18 cellular contexts compared by ENCODE assay signal in the genomic region with DNA sequence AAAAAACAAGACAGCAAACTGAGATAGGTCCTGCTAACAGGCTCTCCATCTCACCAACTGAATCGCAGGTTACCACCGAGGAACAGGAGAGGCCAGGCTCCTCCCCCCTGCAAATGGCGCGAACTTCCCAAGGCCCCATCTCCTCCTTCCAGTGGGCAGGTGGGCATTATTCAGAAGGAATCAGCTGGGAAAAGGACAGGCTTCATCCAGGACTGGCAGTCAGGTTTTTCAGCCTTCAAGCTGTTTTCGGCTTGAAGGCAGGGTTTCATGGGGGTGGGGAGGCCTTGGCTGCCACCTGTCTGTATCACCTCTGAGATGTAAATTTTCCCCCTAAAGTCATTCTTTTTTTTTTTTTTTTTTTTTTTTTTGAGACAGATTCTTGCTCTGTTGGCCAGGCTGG.
DNase-seq lines count a peak whose midpoint lies in the region; ATAC-seq and TF ChIP-seq lines count a peak whose summit lies in the region.
"Had no signal": no experiment of that assay in that cellular context is flagged by ENCODE, and none has a peak within 500 bp of the region (broad histone marks: within the 10 kb centered on the region; RNA-seq: fewer than 3 reads in every experiment).

No MANE protein-coding gene starts in this region.

- no peaks in the 10 kb centered on the region for H3K79me2 ChIP-seq in H9 (ENCODE audit: insufficient read depth, low read length)

- H3K4me3 ChIP-seq in iPS-20b (ENCODE audit: low read length), result no peak overlapping the region
- H3K4me3 ChIP-seq: BLaER1 had no signal

- peaks cover 44 to 49% of the 10 kb centered on the region in 2 experiments for H3K4me1 Mint-ChIP-seq in H9
- H3K4me1 Mint-ChIP-seq in dendritic cell treated with granulocyte-macrophage colony-stimulating factor and Interleukin-4, amounts not matched to agents 40 ng/mL and 50 ng/mL, for 4 days (ENCODE audit: low read depth), result peaks cover 53% of the 10 kb centered on the region
- H3K4me1 Mint-ChIP-seq: CD4-positive, alpha-beta memory T cell; IgD-negative memory B cell had no signal

- intact Hi-C loops in dendritic cell treated with granulocyte-macrophage colony-stimulating factor and Interleukin-4, amounts not matched to agents 40 ng/mL and 50 ng/mL, for 4 days (cut with micrococcal nuclease), result no loop called here
- intact Hi-C loops in cardiac septum (cut with DNase I), result no loop called here

- no peaks in the 10 kb centered on the region for H4K20me1 ChIP-seq in H9 (ENCODE audit: control insufficient read depth, insufficient read depth, insufficient read length)
- H4K20me1 ChIP-seq: BLaER1 had no signal

- H3T11ph ChIP-seq in H9 (ENCODE audit: low read length), result no peak overlapping the region

- H3K56ac ChIP-seq in H9 (ENCODE audit: insufficient read length, low read depth, low read length), result no peak overlapping the region

- peak overlapping the region in 2 of 3 experiments; percentile 79 to 95; a peak in 5 of 7 replicates for H3K27ac Mint-ChIP-seq in H9
- peak overlapping the region; percentile 51 for H3K27ac Mint-ChIP-seq in dendritic cell treated with granulocyte-macrophage colony-stimulating factor and Interleukin-4, amounts not matched to agents 40 ng/mL and 50 ng/mL, for 4 days
- H3K27ac Mint-ChIP-seq: CD14-positive monocyte; CD4-positive, alpha-beta memory T cell; HFFc6; IgD-negative memory B cell had no signal

- H3K9me3 ChIP-seq in H9 (ENCODE audit: control insufficient read depth, low read depth, low read length) (no peaks in the 10 kb centered on the region), iPS-20b (ENCODE audit: insufficient read depth, low read depth, low read length) (no peaks in the 10 kb centered on the region)
- H3K9me3 ChIP-seq: BLaER1 had no signal

- H3K9ac ChIP-seq in H9 (ENCODE audit: extremely low read depth, insufficient read length, low read length), result no peak overlapping the region
- H3K9ac ChIP-seq in iPS-20b (ENCODE audit: low read depth, low read length), result peak overlapping the region; percentile 35; the same call in 1 of the 2 replicates
- H3K9ac ChIP-seq: BLaER1 had no signal

- H3K9me3 Mint-ChIP-seq in H9, result peaks cover 0 to 3% of the 10 kb centered on the region in 2 experiments; a peak in 1 of 5 replicates
- H3K9me3 Mint-ChIP-seq in dendritic cell treated with granulocyte-macrophage colony-stimulating factor and Interleukin-4, amounts not matched to agents 40 ng/mL and 50 ng/mL, for 4 days, result no peaks in the 10 kb centered on the region
- H3K9me3 Mint-ChIP-seq: IgD-negative memory B cell had no signal

- no peak overlapping the region for H3K4ac ChIP-seq in H9 (ENCODE audit: low read depth, low read length)

- H3K23ac ChIP-seq in H9 (ENCODE audit: insufficient read length, low read depth, low read length), result no peak overlapping the region

- no peak overlapping the region for H2BK5ac ChIP-seq in H9 (ENCODE audit: insufficient read length, low read length)

- TF ChIP-seq CTCF in H9 (conservative IDR thresholded peaks at IDR 0.05) (no peak), GM13976 (IDR thresholded peaks at IDR 0.05; ENCODE audit: borderline replicate concordance, control extremely low read depth, extremely low read depth, insufficient read depth, missing control alignments) (no peak)

- DNase-seq in ELF-1 (ENCODE audit: low read depth, low spot score) (peak; percentile 41), H9 (peak; percentile 65), cardiac septum (ENCODE audit: low spot score) (no peak), mucosa of gallbladder (ENCODE audit: low spot score) (no peak), GM13976 (ENCODE audit: low spot score) (no peak)
- DNase-seq: 8988T; CD4-positive, alpha-beta memory T cell; DMS79 treated with DMSO at 0.1 percent for 48 hours; HFFc6; KBM-7 had no signal

- H2BK120ac ChIP-seq in H9 (ENCODE audit: low read depth, low read length, poor library complexity, severe bottlenecking), result no peak overlapping the region

- H3K4me1 ChIP-seq in H9 (ENCODE audit: insufficient read depth, low read length), result peaks cover 14% of the 10 kb centered on the region; the same call in 1 of the 2 replicates
- peaks cover 20% of the 10 kb centered on the region; the same call in 1 of the 2 replicates for H3K4me1 ChIP-seq in iPS-20b (ENCODE audit: insufficient read depth, low read length)

- no peak overlapping the region for H4K5ac ChIP-seq in H9 (ENCODE audit: insufficient read length, low read depth, low read length)

- H3K27me3 Mint-ChIP-seq in H9 (ENCODE audit: low read depth), result no peaks in the 10 kb centered on the region
- peaks cover 9% of the 10 kb centered on the region for H3K27me3 Mint-ChIP-seq in dendritic cell treated with granulocyte-macrophage colony-stimulating factor and Interleukin-4, amounts not matched to agents 40 ng/mL and 50 ng/mL, for 4 days

- H3K36me3 Mint-ChIP-seq in H9 (ENCODE audit: insufficient read depth in 1 of 3, low read depth in 3 of 3), result no peaks in the 10 kb centered on the region
- peaks cover 6% of the 10 kb centered on the region for H3K36me3 Mint-ChIP-seq in dendritic cell treated with granulocyte-macrophage colony-stimulating factor and Interleukin-4, amounts not matched to agents 40 ng/mL and 50 ng/mL, for 4 days (ENCODE audit: low read depth)
- H3K36me3 Mint-ChIP-seq: CD14-positive monocyte; CD4-positive, alpha-beta memory T cell; IgD-negative memory B cell had no signal

- H2AK5ac ChIP-seq in H9 (ENCODE audit: insufficient read length, low read length), result no peak overlapping the region

- H3K18ac ChIP-seq in H9 (ENCODE audit: insufficient read length, low read depth, low read length), result no peak overlapping the region

- no peak overlapping the region for H4K8ac ChIP-seq in H9 (replicated peaks; ENCODE audit: insufficient read length, low read depth, low read length)

- no peak overlapping the region for H2BK20ac ChIP-seq in H9 (ENCODE audit: low read depth, low read length, poor library complexity, severe bottlenecking)

- H2BK12ac ChIP-seq in H9 (ENCODE audit: insufficient read length, low read depth, low read length), result no peak overlapping the region

- no peak overlapping the region for H3K27ac ChIP-seq in H9 (ENCODE audit: insufficient read length, low read depth, low read length)
- H3K27ac ChIP-seq in iPS-20b (ENCODE audit: low read length), result no peak overlapping the region
- H3K27ac ChIP-seq: BLaER1 had no signal

- H3K36me3 ChIP-seq in iPS-20b (ENCODE audit: insufficient read depth, low read depth, low read length), result no peaks in the 10 kb centered on the region
- H3K36me3 ChIP-seq: BLaER1 had no signal

- no peaks in the 10 kb centered on the region for H3K27me3 ChIP-seq in H9 (ENCODE audit: insufficient read depth, low read length)
- H3K27me3 ChIP-seq in iPS-20b (ENCODE audit: insufficient read depth, low read length), result no peaks in the 10 kb centered on the region
- H3K27me3 ChIP-seq: BLaER1 had no signal

- H2AFZ ChIP-seq in H9 (ENCODE audit: low read length), result no peak overlapping the region

- in situ Hi-C loops in GM13976 (cut with MboI; ENCODE audit: low sequenced_read_pairs, unreplicated experiment), result no loop called here

- H3K23me2 ChIP-seq in H9 (ENCODE audit: insufficient read length, low read depth, low read length, poor library complexity, severe bottlenecking), result no peaks in the 10 kb centered on the region

- H3K4me3 Mint-ChIP-seq in H9, result no peak overlapping the region
- no peak overlapping the region for H3K4me3 Mint-ChIP-seq in dendritic cell treated with granulocyte-macrophage colony-stimulating factor and Interleukin-4, amounts not matched to agents 40 ng/mL and 50 ng/mL, for 4 days
- H3K4me3 Mint-ChIP-seq: CD14-positive monocyte; CD4-positive, alpha-beta memory T cell; HFFc6; IgD-negative memory B cell had no signal

- H3K4me2 ChIP-seq in H9 (ENCODE audit: insufficient read depth, insufficient read length, low read length), result no peak overlapping the region
- H3K4me2 ChIP-seq: BLaER1 had no signal

- H2BK15ac ChIP-seq in H9 (ENCODE audit: low read depth, low read length), result no peak overlapping the region

- no peak for ATAC-seq in GM18517 (IDR thresholded peaks at IDR 0.05; ENCODE audit: unreplicated experiment)
- ATAC-seq: HCT116, HepG2 had no signal

- no peak overlapping the region for H3K14ac ChIP-seq in H9 (ENCODE audit: insufficient read depth, low read length)

- no CpG with 5 or more reads among the region's 5 CpGs for WGBS in H9 (ENCODE audit: extremely low coverage, insufficient read length, low lambda C conversion rate)

- no peak overlapping the region for H4K91ac ChIP-seq in H9 (ENCODE audit: insufficient read length, low read depth, low read length)

- H3K79me1 ChIP-seq in H9 (ENCODE audit: insufficient read depth, low read depth, low read length, poor library complexity, severe bottlenecking), result no peaks in the 10 kb centered on the region

Comparison
In these comparisons a context has a peak if more than half of its experiments do, and no peak if none do; other contexts are left out.
1. DNase-seq: peak in ELF-1 (single experiment) and H9 (single experiment); none in cardiac septum (single experiment), mucosa of gallbladder (single experiment) and GM13976 (single experiment).